In the genomic region with DNA sequence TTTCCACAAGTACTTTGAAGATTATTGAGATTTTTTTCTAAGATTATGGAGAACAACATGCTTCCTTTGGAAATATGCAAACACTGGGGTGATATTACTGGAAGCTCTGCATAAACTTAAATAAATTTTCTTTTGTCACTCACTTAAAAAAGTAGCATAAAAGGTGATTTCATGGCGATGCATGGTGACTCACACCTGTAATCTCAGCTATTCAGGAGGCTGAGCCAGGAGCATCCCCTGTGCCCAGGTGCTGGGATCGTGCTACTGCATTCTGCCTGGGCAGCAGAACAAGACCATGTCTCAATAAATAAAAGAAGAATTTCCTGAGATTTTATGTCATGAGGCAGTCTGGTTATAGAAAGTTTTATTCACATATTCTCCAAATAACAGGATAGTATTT, we compare ENCODE assay signal across 29 cellular contexts.
"Had no signal": no experiment of that assay in that cellular context is flagged by ENCODE, and none has a peak within 500 bp of the region (broad histone marks: within the 10 kb centered on the region; RNA-seq: fewer than 3 reads in every experiment).

No MANE protein-coding gene starts in this region.

- H3K27me3 Mint-ChIP-seq: naive B cell; progenitor cell of endocrine pancreas; stimulated activated memory B cell treated with anti-CD40 and anti-IgM and Interleukin-4, amounts not matched to agents 10 μg/mL and 1 μg/mL and 100 μg/mL, for 72 hours had no signal

- H3K9me3 Mint-ChIP-seq: mesothelial cell of epicardium; nephron progenitor cell; stimulated activated memory B cell treated with anti-CD40 and anti-IgM and Interleukin-4, amounts not matched to agents 10 μg/mL and 1 μg/mL and 100 μg/mL, for 72 hours had no signal

- ATAC-seq: activated naive CD4-positive, alpha-beta T cell treated with anti-CD3 and anti-CD28 coated beads, Interleukin-2, amount 50 U/mL, for 72 hours; activated T-cell treated with anti-CD3 and anti-CD28 coated beads, Interleukin-2, amount 50 U/mL, for 72 hours; body of pancreas; left lung; right lobe of liver; stimulated activated memory B cell treated with anti-CD40 and anti-IgM and Interleukin-4, amounts not matched to agents 10 μg/mL and 1 μg/mL and 100 μg/mL, for 72 hours; upper lobe of right lung had no signal

- H3K4me1 Mint-ChIP-seq: naive B cell; nephron progenitor cell; stimulated activated memory B cell treated with anti-CD40 and anti-IgM and Interleukin-4, amounts not matched to agents 10 μg/mL and 1 μg/mL and 100 μg/mL, for 72 hours had no signal

- H3K4me1 ChIP-seq: body of pancreas, left lung, right lobe of liver, upper lobe of right lung had no signal

- DNase-seq: activated CD4-positive, alpha-beta T cell treated with anti-CD3 and anti-CD28 coated beads for 4 hours; activated CD4-positive, alpha-beta T cell treated with anti-CD3 and anti-CD28 coated beads, Interleukin-2, amount 50 U/mL, for 4 hours; activated naive CD4-positive, alpha-beta T cell; activated T-cell treated with anti-CD3 and anti-CD28 coated beads for 4 hours; activated T-cell treated with anti-CD3 and anti-CD28 coated beads, Interleukin-2, amount 50 U/mL, for 72 hours; body of pancreas; dorsolateral prefrontal cortex; effector memory CD4-positive, alpha-beta T cell; glutamatergic neuron; naive B cell; nephron progenitor cell; ovary; right lobe of liver; stimulated activated CD4-positive, alpha-beta T cell treated with anti-CD3 and anti-CD28 coated beads, Interleukin-4, amount 100 ng/mL, for 4 hours; stimulated activated CD8-positive, alpha-beta memory T cell treated with anti-CD3 and anti-CD28 coated beads, Interleukin-4, amount 100 ng/mL, for 48 hours; stomach; T-helper 9 cell; tibial artery; upper lobe of right lung had no signal

- H3K9me3 ChIP-seq: body of pancreas, neutrophil, ovary, right lobe of liver, stomach, tibial artery, upper lobe of right lung had no signal

- H3K27me3 ChIP-seq: body of pancreas, dorsolateral prefrontal cortex, left lung, neutrophil, ovary, right lobe of liver, stomach, tibial artery, upper lobe of right lung had no signal

- H3K36me3 ChIP-seq: left lung, neutrophil, ovary, right lobe of liver, stomach, tibial artery, upper lobe of right lung had no signal

- H3K27ac Mint-ChIP-seq: activated naive CD4-positive, alpha-beta T cell treated with anti-CD3 and anti-CD28 coated beads, Interleukin-2, amount 50 U/mL, for 72 hours; activated T-cell treated with anti-CD3 and anti-CD28 coated beads, Interleukin-2, amount 50 U/mL, for 72 hours; mesothelial cell of epicardium; naive B cell; nephron progenitor cell; progenitor cell of endocrine pancreas; stimulated activated memory B cell treated with anti-CD40 and anti-IgM and Interleukin-4, amounts not matched to agents 10 μg/mL and 1 μg/mL and 100 μg/mL, for 72 hours; T-helper 1 cell treated with Interleukin-12 subunit alpha and Interleukin-12 subunit beta and Interleukin-4 antibody, amounts not matched to agents 30 μg/mL and 1 μg/mL, for 36 hours had no signal

- H3K27ac ChIP-seq: body of pancreas, coronary artery, left lung, neutrophil, ovary, right lobe of liver, stomach, tibial artery, upper lobe of right lung, VCaP had no signal

- H3K4me3 ChIP-seq: body of pancreas, coronary artery, dorsolateral prefrontal cortex, left lung, lung, ovary, right lobe of liver, stomach, tibial artery, upper lobe of right lung had no signal

- H3K36me3 Mint-ChIP-seq: activated naive CD4-positive, alpha-beta T cell treated with anti-CD3 and anti-CD28 coated beads, Interleukin-2, amount 50 U/mL, for 72 hours; mesothelial cell of epicardium; naive B cell; stimulated activated memory B cell treated with anti-CD40 and anti-IgM and Interleukin-4, amounts not matched to agents 10 μg/mL and 1 μg/mL and 100 μg/mL, for 72 hours had no signal

- H3K4me3 Mint-ChIP-seq: activated T-cell treated with anti-CD3 and anti-CD28 coated beads, Interleukin-2, amount 50 U/mL, for 72 hours; mesothelial cell of epicardium; naive B cell; nephron progenitor cell; stimulated activated memory B cell treated with anti-CD40 and anti-IgM and Interleukin-4, amounts not matched to agents 10 μg/mL and 1 μg/mL and 100 μg/mL, for 72 hours; T-helper 1 cell treated with Interleukin-12 subunit alpha and Interleukin-12 subunit beta and Interleukin-4 antibody, amounts not matched to agents 30 μg/mL and 1 μg/mL, for 36 hours had no signal
